ENCODE assay signal across 25 cellular contexts in genomic region chr1:55654750-55655149, GRCh38.
A peak's percentile ranks its signal among the peaks of the same experiment; 100 is the strongest.
DNase-seq lines count a peak whose midpoint lies in the region; ATAC-seq and TF ChIP-seq lines count a peak whose summit lies in the region.
"Had no signal": no experiment of that assay in that cellular context is flagged by ENCODE, and none has a peak within 500 bp of the region (broad histone marks: within the 10 kb centered on the region; RNA-seq: fewer than 3 reads in every experiment).

No MANE protein-coding gene starts in this region.

- no peaks in the 10 kb centered on the region for H4K20me1 ChIP-seq in smooth muscle cell (ENCODE audit: low read depth)
- H4K20me1 ChIP-seq: BLaER1 treated with 17β-estradiol and CSF1 and Interleukin-3, amounts not matched to agents 10 nM and 100 nM had no signal

- H3K27me3 Mint-ChIP-seq in activated CD4-positive, alpha-beta T cell treated with anti-CD3 and anti-CD28 coated beads, Interleukin-2, amount 10 ng/mL, durations not matched to agents 24 days and 14 days, result no peaks in the 10 kb centered on the region
- H3K27me3 Mint-ChIP-seq in activated CD4-positive, alpha-beta T cell treated with anti-CD3 and anti-CD28 coated beads, Interleukin-2, amount 10 ng/mL, durations not matched to agents 7 days and 5 days, result peaks cover under 1% of the 10 kb centered on the region

- POLR2A ChIA-PET in activated CD4-positive, alpha-beta T cell treated with anti-CD3 and anti-CD28 coated beads, Interleukin-2, amount 10 ng/mL, durations not matched to agents 7 days and 5 days (lab: Charles Lee), result no interaction called here

- no peaks in the 10 kb centered on the region for H3K79me2 ChIP-seq in smooth muscle cell (ENCODE audit: low read depth)

- peak; percentile 12 for DNase-seq in activated CD4-positive, alpha-beta T cell treated with anti-CD3 and anti-CD28 coated beads, Interleukin-2, amount 10 ng/mL, durations not matched to agents 24 days and 14 days
- DNase-seq in activated CD4-positive, alpha-beta T cell treated with anti-CD3 and anti-CD28 coated beads, Interleukin-2, amount 10 ng/mL, durations not matched to agents 7 days and 5 days, result no peak
- DNase-seq in coronary artery (ENCODE audit: low spot score) (no peak), midbrain (lab: John Stamatoyannopoulos, UW) (peak; percentile 6), tibial artery (no peak), NCI-H2171 (lab: John Stamatoyannopoulos, UW) (no peak), smooth muscle cell (lab: John Stamatoyannopoulos, UW; ENCODE audit: unreplicated experiment) (no peak)
- DNase-seq: ACHN; Caco-2; CD4-positive, alpha-beta memory T cell; DND-41; IMR-90; NCI-H1092 treated with DMSO at 0.1 percent for 48 hours; NCI-H1436 treated with DMSO at 0.1 percent for 48 hours; NCI-H2029 treated with DMSO at 0.1 percent for 48 hours; NCI-H345; NCI-H524; NCI-H774; NK-92 treated with Interleukin-12 subunit alpha and Interleukin-12 subunit beta, amount 100 ng/mL, for 24 hours; Peyer's patch had no signal

- H3F3A ChIP-seq in smooth muscle cell (ENCODE audit: low read depth), result no peaks in the 10 kb centered on the region

- H3K4me3 Mint-ChIP-seq in activated CD4-positive, alpha-beta T cell treated with anti-CD3 and anti-CD28 coated beads, Interleukin-2, amount 10 ng/mL, durations not matched to agents 24 days and 14 days, result no peak overlapping the region
- H3K4me3 Mint-ChIP-seq in activated CD4-positive, alpha-beta T cell treated with anti-CD3 and anti-CD28 coated beads, Interleukin-2, amount 10 ng/mL, durations not matched to agents 7 days and 5 days, result no peak overlapping the region
- H3K4me3 Mint-ChIP-seq: CD4-positive, alpha-beta memory T cell had no signal

- H3K9me3 Mint-ChIP-seq in activated CD4-positive, alpha-beta T cell treated with anti-CD3 and anti-CD28 coated beads, Interleukin-2, amount 10 ng/mL, durations not matched to agents 24 days and 14 days, result no peaks in the 10 kb centered on the region
- no peaks in the 10 kb centered on the region for H3K9me3 Mint-ChIP-seq in activated CD4-positive, alpha-beta T cell treated with anti-CD3 and anti-CD28 coated beads, Interleukin-2, amount 10 ng/mL, durations not matched to agents 7 days and 5 days
- H3K9me3 Mint-ChIP-seq: CD4-positive, alpha-beta memory T cell had no signal

- no peaks in the 10 kb centered on the region for H3K27me3 ChIP-seq in tibial artery
- no peaks in the 10 kb centered on the region for H3K27me3 ChIP-seq in smooth muscle cell (ENCODE audit: low read depth)
- H3K27me3 ChIP-seq: BLaER1 treated with 17β-estradiol and CSF1 and Interleukin-3, amounts not matched to agents 10 nM and 100 nM; Peyer's patch had no signal

- CTCF ChIA-PET in activated CD4-positive, alpha-beta T cell treated with anti-CD3 and anti-CD28 coated beads, Interleukin-2, amount 10 ng/mL, durations not matched to agents 7 days and 5 days (lab: Charles Lee), result no interaction called here

- H3K4me1 ChIP-seq in tibial artery (peaks cover 0 to 56% (median 30%) of the 10 kb centered on the region in 4 donors), smooth muscle cell (ENCODE audit: low read depth) (no peaks in the 10 kb centered on the region)
- H3K4me1 ChIP-seq: BLaER1 treated with 17β-estradiol and CSF1 and Interleukin-3, amounts not matched to agents 10 nM and 100 nM; Caco-2; Peyer's patch had no signal

- TF ChIP-seq CTCF in coronary artery (IDR thresholded peaks at IDR 0.05), result no peak
- TF ChIP-seq CTCF in tibial artery (IDR thresholded peaks at IDR 0.05), result no peak
- TF ChIP-seq CTCF in smooth muscle cell (IDR thresholded peaks at IDR 0.05; ENCODE audit: borderline replicate concordance, insufficient read depth, poor library complexity, severe bottlenecking), result no peak

- H3K9me3 ChIP-seq in tibial artery, result no peaks in the 10 kb centered on the region
- no peaks in the 10 kb centered on the region for H3K9me3 ChIP-seq in smooth muscle cell (replicated peaks; ENCODE audit: low read depth)
- H3K9me3 ChIP-seq: BLaER1 treated with 17β-estradiol and CSF1 and Interleukin-3, amounts not matched to agents 10 nM and 100 nM; Caco-2; Peyer's patch had no signal

- H3K36me3 Mint-ChIP-seq in activated CD4-positive, alpha-beta T cell treated with anti-CD3 and anti-CD28 coated beads, Interleukin-2, amount 10 ng/mL, durations not matched to agents 24 days and 14 days (ENCODE audit: low read depth), result no peaks in the 10 kb centered on the region
- no peaks in the 10 kb centered on the region for H3K36me3 Mint-ChIP-seq in activated CD4-positive, alpha-beta T cell treated with anti-CD3 and anti-CD28 coated beads, Interleukin-2, amount 10 ng/mL, durations not matched to agents 7 days and 5 days (ENCODE audit: low read depth)
- H3K36me3 Mint-ChIP-seq: CD4-positive, alpha-beta memory T cell had no signal

- H3K4me2 ChIP-seq in smooth muscle cell, result no peak overlapping the region
- H3K4me2 ChIP-seq: BLaER1 treated with 17β-estradiol and CSF1 and Interleukin-3, amounts not matched to agents 10 nM and 100 nM; KMS-11 had no signal

- ATAC-seq in HG03460 (IDR thresholded peaks at IDR 0.05; ENCODE audit: unreplicated experiment), result no peak
- ATAC-seq: GM12878 had no signal

- intact Hi-C loops in activated CD4-positive, alpha-beta T cell treated with anti-CD3 and anti-CD28 coated beads, Interleukin-2, amount 10 ng/mL, durations not matched to agents 24 days and 14 days (cut with micrococcal nuclease), result no loop called here
- intact Hi-C loops in tibial artery (cut with DNase I; ENCODE audit: low total_unique reads), result no loop called here

- WGBS in smooth muscle cell (ENCODE audit: low lambda C conversion rate), result 97% methylated on average over 4 of the region's 4 CpGs

- H3K36me3 ChIP-seq in tibial artery (no peaks in the 10 kb centered on the region), smooth muscle cell (ENCODE audit: low read depth) (no peaks in the 10 kb centered on the region)
- H3K36me3 ChIP-seq: BLaER1 treated with 17β-estradiol and CSF1 and Interleukin-3, amounts not matched to agents 10 nM and 100 nM; Peyer's patch had no signal

- H3K4me3 ChIP-seq in coronary artery (no peak overlapping the region), tibial artery (no peak overlapping the region), smooth muscle cell (no peak overlapping the region)
- H3K4me3 ChIP-seq: BLaER1 treated with 17β-estradiol and CSF1 and Interleukin-3, amounts not matched to agents 10 nM and 100 nM; GM12878; Peyer's patch had no signal

- H3K27ac ChIP-seq in coronary artery (peak overlapping the region; percentile 19 to 55), tibial artery (peak overlapping the region; percentile 68 to 78), smooth muscle cell (ENCODE audit: low read depth) (no peak overlapping the region)
- H3K27ac ChIP-seq: 22Rv1; BLaER1 treated with 17β-estradiol and CSF1 and Interleukin-3, amounts not matched to agents 10 nM and 100 nM; KMS-11; Peyer's patch had no signal

- H2AFZ ChIP-seq in smooth muscle cell (ENCODE audit: low read depth), result no peak overlapping the region

- H3K4me1 Mint-ChIP-seq in activated CD4-positive, alpha-beta T cell treated with anti-CD3 and anti-CD28 coated beads, Interleukin-2, amount 10 ng/mL, durations not matched to agents 24 days and 14 days, result peaks cover 2% of the 10 kb centered on the region
- H3K4me1 Mint-ChIP-seq in activated CD4-positive, alpha-beta T cell treated with anti-CD3 and anti-CD28 coated beads, Interleukin-2, amount 10 ng/mL, durations not matched to agents 7 days and 5 days, result no peaks in the 10 kb centered on the region
- H3K4me1 Mint-ChIP-seq: CD4-positive, alpha-beta memory T cell had no signal

- H3K27ac Mint-ChIP-seq in activated CD4-positive, alpha-beta T cell treated with anti-CD3 and anti-CD28 coated beads, Interleukin-2, amount 10 ng/mL, durations not matched to agents 24 days and 14 days, result no peak overlapping the region
- no peak overlapping the region for H3K27ac Mint-ChIP-seq in activated CD4-positive, alpha-beta T cell treated with anti-CD3 and anti-CD28 coated beads, Interleukin-2, amount 10 ng/mL, durations not matched to agents 7 days and 5 days
- H3K27ac Mint-ChIP-seq: CD4-positive, alpha-beta memory T cell had no signal

- no peak overlapping the region for H3K9ac ChIP-seq in smooth muscle cell (ENCODE audit: low read depth)
- H3K9ac ChIP-seq: BLaER1 treated with 17β-estradiol and CSF1 and Interleukin-3, amounts not matched to agents 10 nM and 100 nM; KMS-11 had no signal

Comparison
In these comparisons a context has a peak if more than half of its experiments do, and no peak if none do; other contexts are left out.
1. DNase-seq: peak in activated CD4-positive, alpha-beta T cell treated with anti-CD3 and anti-CD28 coated beads, Interleukin-2, amount 10 ng/mL, durations not matched to agents 24 days and 14 days (single experiment) and midbrain (single experiment); none in activated CD4-positive, alpha-beta T cell treated with anti-CD3 and anti-CD28 coated beads, Interleukin-2, amount 10 ng/mL, durations not matched to agents 7 days and 5 days (single experiment), coronary artery (single experiment), tibial artery (0 of 2), NCI-H2171 (single experiment) and smooth muscle cell (single experiment).